Comparison of ENCODE assay signal across 24 cellular contexts in genomic region chr5:118996098-118996497, GRCh38.
"Had no signal": no experiment of that assay in that cellular context is flagged by ENCODE, and none has a peak within 500 bp of the region (broad histone marks: within the 10 kb centered on the region; RNA-seq: fewer than 3 reads in every experiment).

No MANE protein-coding gene starts in this region.

- H3K4me3 ChIP-seq: body of pancreas, colonic mucosa, heart left ventricle, hepatocyte had no signal

- DNase-seq: activated CD4-positive, alpha-beta memory T cell treated with anti-CD3 and anti-CD28 coated beads, Interleukin-2, amount 10 ng/mL, durations not matched to agents 7 days and 5 days; activated CD4-positive, alpha-beta T cell treated with anti-CD3 and anti-CD28 coated beads for 1 hour; activated CD4-positive, alpha-beta T cell treated with anti-CD3 and anti-CD28 coated beads for 4 hours; activated CD4-positive, alpha-beta T cell treated with anti-CD3 and anti-CD28 coated beads, Interleukin-2, amount 10 ng/mL, durations not matched to agents 7 days and 5 days; activated CD4-positive, alpha-beta T cell treated with anti-CD3 and anti-CD28 coated beads, Interleukin-2, amount 50 U/mL, for 4 hours; activated CD4-positive, CD25-positive, alpha-beta regulatory T cell; activated effector memory CD4-positive, alpha-beta T cell treated with Interleukin-2 at 50 U/mL for 16 hours; activated gamma-delta T cell treated with Interleukin-2 at 50 U/mL for 16 hours; activated naive CD4-positive, alpha-beta T cell treated with anti-CD3 and anti-CD28 coated beads, Interleukin-2, amount 50 U/mL, for 16 hours; activated naive CD4-positive, alpha-beta T cell treated with Interleukin-2 at 50 U/mL for 16 hours; activated T-cell treated with anti-CD3 and anti-CD28 coated beads, Interleukin-2, amount 50 U/mL, for 4 hours; amniotic stem cell; anterior cingulate cortex; body of pancreas; caudate nucleus; colonic mucosa; effector CD8-positive, alpha-beta T cell; foreskin fibroblast; glutamatergic neuron; heart left ventricle; T-helper 2 cell had no signal

- ATAC-seq: activated T-cell treated with anti-CD3 and anti-CD28 coated beads, Interleukin-2, amount 50 U/mL, for 4 hours; activated T-helper 17 cell treated with anti-CD3 and anti-CD28 coated beads, Interleukin-2, amount 50 U/mL, for 72 hours; body of pancreas; esophagus mucosa; heart left ventricle had no signal
